In the genomic region with DNA sequence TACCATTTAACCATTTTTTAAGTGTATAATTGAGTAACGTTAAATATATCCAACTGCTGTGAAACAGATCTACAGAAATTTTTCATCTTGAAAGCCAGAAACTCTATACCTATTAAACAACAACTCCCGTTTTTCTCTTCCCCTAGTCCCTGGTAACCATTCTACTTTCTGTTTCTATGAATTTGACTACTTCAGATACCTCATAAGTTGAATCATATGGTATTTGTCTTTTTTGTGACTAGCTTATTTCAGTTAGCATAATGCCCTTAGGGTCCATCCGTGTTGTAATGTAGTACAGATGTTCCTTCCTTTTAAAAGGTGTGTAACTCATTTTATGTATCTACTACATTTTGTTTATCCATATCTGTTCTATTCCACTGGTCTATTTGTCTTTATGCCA, we compare ENCODE assay signal across 9 cellular contexts. TPM values are rescaled to one million over a fixed set of nuclear protein-coding genes. Genes with fewer than 3 reads are reported as not detected.
A peak's percentile ranks its signal among the peaks of the same experiment; 100 is the strongest.
DNase-seq lines count a peak whose midpoint lies in the region; ATAC-seq and TF ChIP-seq lines count a peak whose summit lies in the region.
"Had no signal": no experiment of that assay in that cellular context is flagged by ENCODE, and none has a peak within 500 bp of the region (broad histone marks: within the 10 kb centered on the region; RNA-seq: fewer than 3 reads in every experiment).

No MANE protein-coding gene starts in this region.

- ATAC-seq in GM19452 (IDR thresholded peaks at IDR 0.05; ENCODE audit: unreplicated experiment), result peak; percentile 55
- peak; percentile 76 for ATAC-seq in HG03280 (IDR thresholded peaks at IDR 0.05; ENCODE audit: unreplicated experiment)

- peak; percentile 48 for DNase-seq in EL
- peak; percentile 1 for DNase-seq in amniotic stem cell (lab: John Stamatoyannopoulos, UW)
- no peak for DNase-seq in Calu3
- DNase-seq in KBM-7, result no peak
- DNase-seq in mesothelial cell of epicardium (ENCODE audit: low spot score in 2 of 2, unreplicated experiment in 2 of 2), result no peak
- no peak for DNase-seq in progenitor cell of endocrine pancreas (ENCODE audit: low spot score, unreplicated experiment)
- DNase-seq: PC-9 had no signal

- intact Hi-C loops in Calu3 (cut with micrococcal nuclease; ENCODE audit: unreplicated experiment), result no loop called here

- H3K9me3 Mint-ChIP-seq in Calu3 (ENCODE audit: low read depth, unreplicated experiment), result no peaks in the 10 kb centered on the region
- peaks cover 49% of the 10 kb centered on the region for H3K9me3 Mint-ChIP-seq in mesothelial cell of epicardium
- peaks cover 32% of the 10 kb centered on the region for H3K9me3 Mint-ChIP-seq in progenitor cell of endocrine pancreas (ENCODE audit: low read depth)

- CTCF ChIA-PET in Calu3 (lab: Charles Lee), result no interaction called here

- TF ChIP-seq CTCF in Calu3 (IDR thresholded peaks at IDR 0.05; ENCODE audit: unreplicated experiment) (no peak), mesothelial cell of epicardium (IDR thresholded peaks at IDR 0.05; ENCODE audit: unreplicated experiment) (no peak), progenitor cell of endocrine pancreas (IDR thresholded peaks at IDR 0.05; ENCODE audit: unreplicated experiment) (no peak)

- no peaks in the 10 kb centered on the region for H3K27me3 Mint-ChIP-seq in Calu3 (ENCODE audit: unreplicated experiment)
- H3K27me3 Mint-ChIP-seq in mesothelial cell of epicardium (ENCODE audit: low read depth), result no peaks in the 10 kb centered on the region
- H3K27me3 Mint-ChIP-seq in progenitor cell of endocrine pancreas, result no peaks in the 10 kb centered on the region

- H3K36me3 Mint-ChIP-seq in Calu3 (ENCODE audit: insufficient read depth, unreplicated experiment) (no peaks in the 10 kb centered on the region), mesothelial cell of epicardium (peaks cover 10% of the 10 kb centered on the region), progenitor cell of endocrine pancreas (ENCODE audit: insufficient read depth) (peaks cover 10% of the 10 kb centered on the region)

- no TSS peak for BruUV-seq in Calu3 (replicated peaks; lab: Mats Ljungman, UMichigan)

- peaks cover 16% of the 10 kb centered on the region for H3K4me1 Mint-ChIP-seq in Calu3 (ENCODE audit: low read depth, unreplicated experiment)
- H3K4me1 Mint-ChIP-seq in mesothelial cell of epicardium, result peaks cover 7% of the 10 kb centered on the region
- H3K4me1 Mint-ChIP-seq in progenitor cell of endocrine pancreas (ENCODE audit: low read depth), result peaks cover 2% of the 10 kb centered on the region

- in situ Hi-C loops in KBM-7 (cut with MboI; ENCODE audit: low pct_unique_long_range_greater_than_20kb, low sequenced_read_pairs), result no loop called here

- H3K4me3 Mint-ChIP-seq in Calu3 (ENCODE audit: low read depth, unreplicated experiment) (no peak overlapping the region), mesothelial cell of epicardium (no peak overlapping the region), progenitor cell of endocrine pancreas (ENCODE audit: low read depth) (no peak overlapping the region)

- H3K27ac Mint-ChIP-seq in Calu3 (ENCODE audit: unreplicated experiment) (no peak overlapping the region), mesothelial cell of epicardium (no peak overlapping the region), progenitor cell of endocrine pancreas (no peak overlapping the region)

RNA-seq across cellular contexts. Expression of gene STAG2, which starts 48.7 kb away (rescaled TPM):
- total RNA-seq in Calu3 (2022) (74.2 and 79.6 TPM in 2 replicates), mesothelial cell of epicardium (57.7 to 67.0 TPM (median 62.8 TPM) in 3 replicates), progenitor cell of endocrine pancreas (75.4 and 77.4 TPM in 2 replicates)

Comparison
In these comparisons a context has a peak if more than half of its experiments do, and no peak if none do; other contexts are left out.
1. DNase-seq: peak in EL (single experiment) and amniotic stem cell (single experiment); none in Calu3 (single experiment), KBM-7 (single experiment), mesothelial cell of epicardium (0 of 2) and progenitor cell of endocrine pancreas (single experiment).